ENCODE assay signal across 1 cellular context in the genomic region with DNA sequence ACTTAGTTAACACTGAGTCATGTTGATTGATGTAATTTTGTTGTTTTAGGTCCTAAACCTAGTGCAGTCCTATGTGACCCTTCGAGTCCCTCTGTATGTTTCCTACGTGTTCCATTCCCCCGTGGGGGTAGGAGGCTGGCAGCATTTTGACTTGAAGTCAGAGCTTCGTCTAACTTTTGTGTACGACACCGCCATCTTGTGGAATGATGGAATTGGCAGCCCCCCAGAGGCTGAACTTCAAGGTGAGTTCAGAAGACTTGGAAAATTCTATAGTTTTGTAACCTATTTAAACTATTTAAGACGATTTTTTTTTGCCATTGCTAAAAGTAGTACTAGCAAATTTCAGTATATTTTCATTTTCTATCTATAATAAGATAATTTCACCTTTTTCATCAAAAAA.
TF ChIP-seq lines count a peak whose summit lies in the region.

No MANE protein-coding gene starts in this region.

TF ChIP-seq in GM12878, 131 proteins besides CTCF, POLR2A, EP300 and RAD21 (continued from another document):
- TF ChIP-seq SMC3 (IDR thresholded peaks at IDR 0.05; ENCODE audit: borderline replicate concordance, low read length) (peak; percentile 66), YY1 (IDR thresholded peaks at IDR 0.05; ENCODE audit: low read depth, low read length) (peak; percentile 54; the same call in 1 of the 2 replicates)
- TF ChIP-seq, protein P1, sequence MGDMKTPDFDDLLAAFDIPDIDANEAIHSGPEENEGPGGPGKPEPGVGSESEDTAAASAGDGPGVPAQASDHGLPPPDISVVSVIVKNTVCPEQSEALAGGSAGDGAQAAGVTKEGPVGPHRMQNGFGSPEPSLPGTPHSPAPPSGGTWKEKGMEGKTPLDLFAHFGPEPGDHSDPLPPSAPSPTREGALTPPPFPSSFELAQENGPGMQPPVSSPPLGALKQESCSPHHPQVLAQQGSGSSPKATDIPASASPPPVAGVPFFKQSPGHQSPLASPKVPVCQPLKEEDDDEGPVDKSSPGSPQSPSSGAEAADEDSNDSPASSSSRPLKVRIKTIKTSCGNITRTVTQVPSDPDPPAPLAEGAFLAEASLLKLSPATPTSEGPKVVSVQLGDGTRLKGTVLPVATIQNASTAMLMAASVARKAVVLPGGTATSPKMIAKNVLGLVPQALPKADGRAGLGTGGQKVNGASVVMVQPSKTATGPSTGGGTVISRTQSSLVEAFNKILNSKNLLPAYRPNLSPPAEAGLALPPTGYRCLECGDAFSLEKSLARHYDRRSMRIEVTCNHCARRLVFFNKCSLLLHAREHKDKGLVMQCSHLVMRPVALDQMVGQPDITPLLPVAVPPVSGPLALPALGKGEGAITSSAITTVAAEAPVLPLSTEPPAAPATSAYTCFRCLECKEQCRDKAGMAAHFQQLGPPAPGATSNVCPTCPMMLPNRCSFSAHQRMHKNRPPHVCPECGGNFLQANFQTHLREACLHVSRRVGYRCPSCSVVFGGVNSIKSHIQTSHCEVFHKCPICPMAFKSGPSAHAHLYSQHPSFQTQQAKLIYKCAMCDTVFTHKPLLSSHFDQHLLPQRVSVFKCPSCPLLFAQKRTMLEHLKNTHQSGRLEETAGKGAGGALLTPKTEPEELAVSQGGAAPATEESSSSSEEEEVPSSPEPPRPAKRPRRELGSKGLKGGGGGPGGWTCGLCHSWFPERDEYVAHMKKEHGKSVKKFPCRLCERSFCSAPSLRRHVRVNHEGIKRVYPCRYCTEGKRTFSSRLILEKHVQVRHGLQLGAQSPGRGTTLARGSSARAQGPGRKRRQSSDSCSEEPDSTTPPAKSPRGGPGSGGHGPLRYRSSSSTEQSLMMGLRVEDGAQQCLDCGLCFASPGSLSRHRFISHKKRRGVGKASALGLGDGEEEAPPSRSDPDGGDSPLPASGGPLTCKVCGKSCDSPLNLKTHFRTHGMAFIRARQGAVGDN (IDR thresholded peaks at IDR 0.05): no peak
